In genomic region chr3:53169045-53169831, GRCh38 we compare ENCODE assay signal across 9 cellular contexts. TPM values are rescaled to one million over a fixed set of nuclear protein-coding genes. Genes with fewer than 3 reads are reported as not detected.
DNase-seq lines count a peak whose midpoint lies in the region; TF ChIP-seq lines count a peak whose summit lies in the region.
"Had no signal": no experiment of that assay in that cellular context is flagged by ENCODE, and none has a peak within 500 bp of the region (broad histone marks: within the 10 kb centered on the region; RNA-seq: fewer than 3 reads in every experiment).

No MANE protein-coding gene starts in this region.

- no peak for TF ChIP-seq CTCF in GM06990 (IDR thresholded peaks at IDR 0.05; ENCODE audit: insufficient read depth, low read length, poor library complexity, severe bottlenecking)
- no peak for TF ChIP-seq CTCF in prostate gland (IDR thresholded peaks at IDR 0.05)

- WGBS in prostate gland = 46% methylated on average over 13 of the region's 15 CpGs

- peak overlapping the region; percentile 51 to 64 for H3K27ac ChIP-seq in prostate gland

- no peaks in the 10 kb centered on the region for H3K9me3 ChIP-seq in prostate gland

- DNase-seq in GM06990 (ENCODE audit: extremely low read depth, insufficient read length) (peak; percentile 58), NCI-H69 (lab: John Stamatoyannopoulos, UW) (peak; percentile 7), epidermal melanocyte (ENCODE audit: insufficient read length, low spot score) (peak; percentile 80), prostate gland (ENCODE audit: low spot score) (peak; percentile 42), NCI-H128 (lab: John Stamatoyannopoulos, UW; ENCODE audit: unreplicated experiment) (no peak), activated gamma-delta T cell treated with Interleukin-2 at 50 U/mL for 16 hours (no peak)
- DNase-seq in activated T-cell treated with anti-CD3 and anti-CD28 coated beads, Interleukin-2, amount 50 U/mL, for 1 hour = no peak
- no peak for DNase-seq in stimulated activated CD8-positive, alpha-beta memory T cell treated with anti-CD3 and anti-CD28 coated beads, Interleukin-4, amount 100 ng/mL, for 48 hours
- DNase-seq: stimulated activated CD4-positive, alpha-beta T cell treated with anti-CD3 and anti-CD28 coated beads, Interleukin-4, amount 100 ng/mL, for 1 hour had no signal

- H3K27me3 ChIP-seq in GM06990 (replicated peaks; ENCODE audit: control insufficient read depth, insufficient read depth, low read length) = no peaks in the 10 kb centered on the region
- H3K27me3 ChIP-seq in prostate gland (replicated peaks; ENCODE audit: insufficient read depth) = no peaks in the 10 kb centered on the region

- intact Hi-C loops in prostate gland (cut with DNase I) = no loop called here

- peaks cover 40% of the 10 kb centered on the region for H3K4me1 ChIP-seq in prostate gland (replicated peaks)

- TF ChIP-seq POLR2A in prostate gland (IDR thresholded peaks at IDR 0.05) = no peak

- H3K4me3 ChIP-seq in GM06990 (replicated peaks; ENCODE audit: low read depth, low read length) = peak overlapping the region; percentile 27
- no peak overlapping the region for H3K4me3 ChIP-seq in prostate gland

- peaks cover 19% of the 10 kb centered on the region for H3K36me3 ChIP-seq in GM06990 (ENCODE audit: control insufficient read depth, insufficient read depth, low read length)
- no peaks in the 10 kb centered on the region for H3K36me3 ChIP-seq in prostate gland

RNA-seq across cellular contexts. Expression of gene PRKCD, which starts 8.2 kb away (rescaled TPM):
- 10 to 100 TPM; 33.4 to 57.9 TPM for total RNA-seq in prostate gland

RNA-seq across cellular contexts. Expression of gene RFT1, which starts 39.0 kb away (rescaled TPM):
- total RNA-seq in prostate gland = 10 to 100 TPM; 10.3 to 31.1 TPM

Comparison
In these comparisons a context has a peak if more than half of its experiments do, and no peak if none do; other contexts are left out.
1. DNase-seq: peak in GM06990 (single experiment), NCI-H69 (single experiment), epidermal melanocyte (single experiment) and prostate gland (single experiment); none in NCI-H128 (single experiment), activated T-cell treated with anti-CD3 and anti-CD28 coated beads, Interleukin-2, amount 50 U/mL, for 1 hour (single experiment), activated gamma-delta T cell treated with Interleukin-2 at 50 U/mL for 16 hours (single experiment) and stimulated activated CD8-positive, alpha-beta memory T cell treated with anti-CD3 and anti-CD28 coated beads, Interleukin-4, amount 100 ng/mL, for 48 hours (single experiment).